16 cellular contexts compared by ENCODE assay signal in the genomic region with DNA sequence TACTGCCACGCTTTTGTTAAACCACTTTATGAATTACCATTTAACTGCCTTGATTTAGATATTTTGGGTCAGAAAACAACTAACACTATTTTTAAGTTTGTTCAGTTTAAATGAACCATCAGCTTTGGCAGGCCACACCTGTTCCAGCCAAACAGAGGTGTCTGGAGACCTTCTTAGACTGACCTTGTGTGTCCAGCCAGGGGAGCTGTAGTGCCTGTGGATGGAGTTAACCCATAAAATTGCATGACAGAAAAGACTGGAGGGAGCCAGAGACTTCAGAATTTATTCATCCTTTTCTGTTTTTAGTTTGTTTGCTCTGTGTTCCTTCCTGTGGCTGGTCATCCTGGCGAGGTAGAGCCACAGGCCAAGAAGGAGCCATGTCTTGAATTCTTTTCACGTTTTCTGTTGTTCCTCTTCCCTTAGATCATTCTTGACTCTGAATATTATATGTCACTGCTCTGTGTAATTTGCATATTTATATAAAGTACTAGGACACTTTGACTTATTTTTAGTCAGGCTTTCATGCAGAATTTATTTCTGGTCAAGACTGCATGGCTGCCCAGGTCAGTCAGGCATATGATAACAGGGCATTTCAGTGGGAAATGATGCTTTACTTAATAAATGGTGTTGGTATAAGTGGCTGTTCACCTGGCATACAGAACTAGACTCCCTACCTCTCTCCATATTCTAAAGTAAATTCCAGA.
"Had no signal": no experiment of that assay in that cellular context is flagged by ENCODE, and none has a peak within 500 bp of the region (broad histone marks: within the 10 kb centered on the region; RNA-seq: fewer than 3 reads in every experiment).

No MANE protein-coding gene starts in this region.

- H3K27ac Mint-ChIP-seq: activated CD8-positive, alpha-beta memory T cell treated with anti-CD3 and anti-CD28 coated beads, Interleukin-2, amount 10 ng/mL, durations not matched to agents 7 days and 5 days; activated naive CD8-positive, alpha-beta T cell; activated T-cell treated with anti-CD3 and anti-CD28 coated beads, Interleukin-2, amount 50 U/mL, for 24 hours; endodermal cell; stimulated activated naive CD8-positive, alpha-beta T cell treated with anti-CD3 and anti-CD28 coated beads, Interleukin-15, amount 100 ng/mL, for 72 hours had no signal

- H3K9me3 ChIP-seq: thoracic aorta had no signal

- H3K27me3 ChIP-seq: brain microvascular endothelial cell had no signal

- DNase-seq: activated CD4-positive, alpha-beta T cell treated with anti-CD3 and anti-CD28 coated beads, Interleukin-2, amount 50 U/mL, for 4 hours; activated CD4-positive, CD25-positive, alpha-beta regulatory T cell treated with anti-CD3 and anti-CD28 coated beads, Interleukin-2, amount 50 U/mL, for 72 hours; activated CD8-positive, alpha-beta memory T cell treated with anti-CD3 and anti-CD28 coated beads, Interleukin-2, amount 10 ng/mL, durations not matched to agents 7 days and 5 days; activated gamma-delta T cell; activated T-cell treated with anti-CD3 and anti-CD28 coated beads, Interleukin-2, amount 50 U/mL, for 24 hours; amygdala; brain microvascular endothelial cell; endodermal cell; glutamatergic neuron; occipital lobe; stimulated activated CD4-positive, alpha-beta T cell treated with anti-CD3 and anti-CD28 coated beads, Interleukin-2, amount 100 ng/mL, for 48 hours; stimulated activated CD8-positive, alpha-beta memory T cell treated with anti-CD3 and anti-CD28 coated beads, Interleukin-4, amount 100 ng/mL, for 48 hours; stimulated activated naive CD8-positive, alpha-beta T cell treated with anti-CD3 and anti-CD28 coated beads, Interleukin-15, amount 100 ng/mL, for 72 hours had no signal

- H3K4me3 ChIP-seq: thoracic aorta had no signal

- H3K27ac ChIP-seq: brain microvascular endothelial cell had no signal

- H3K36me3 ChIP-seq: brain microvascular endothelial cell, thoracic aorta had no signal

- H3K4me1 Mint-ChIP-seq: endodermal cell had no signal

- H3K27me3 Mint-ChIP-seq: activated CD8-positive, alpha-beta memory T cell treated with anti-CD3 and anti-CD28 coated beads, Interleukin-2, amount 10 ng/mL, durations not matched to agents 7 days and 5 days; activated naive CD8-positive, alpha-beta T cell; activated T-cell treated with anti-CD3 and anti-CD28 coated beads, Interleukin-2, amount 50 U/mL, for 24 hours; stimulated activated naive CD8-positive, alpha-beta T cell treated with anti-CD3 and anti-CD28 coated beads, Interleukin-15, amount 100 ng/mL, for 72 hours had no signal

- H3K4me3 Mint-ChIP-seq: activated CD8-positive, alpha-beta memory T cell treated with anti-CD3 and anti-CD28 coated beads, Interleukin-2, amount 10 ng/mL, durations not matched to agents 7 days and 5 days; activated naive CD8-positive, alpha-beta T cell; activated T-cell treated with anti-CD3 and anti-CD28 coated beads, Interleukin-2, amount 50 U/mL, for 24 hours; endodermal cell; nephron; stimulated activated naive CD8-positive, alpha-beta T cell treated with anti-CD3 and anti-CD28 coated beads, Interleukin-15, amount 100 ng/mL, for 72 hours had no signal

- ATAC-seq: activated CD8-positive, alpha-beta memory T cell treated with anti-CD3 and anti-CD28 coated beads, Interleukin-2, amount 10 ng/mL, durations not matched to agents 7 days and 5 days; stimulated activated naive CD8-positive, alpha-beta T cell treated with anti-CD3 and anti-CD28 coated beads, Interleukin-15, amount 100 ng/mL, for 72 hours had no signal
